In genomic region chrX:16039363-16039762, GRCh38 we compare ENCODE assay signal across 29 cellular contexts.
DNase-seq lines count a peak whose midpoint lies in the region; ATAC-seq and TF ChIP-seq lines count a peak whose summit lies in the region.
"Had no signal": no experiment of that assay in that cellular context is flagged by ENCODE, and none has a peak within 500 bp of the region (broad histone marks: within the 10 kb centered on the region; RNA-seq: fewer than 3 reads in every experiment).

No MANE protein-coding gene starts in this region.

- H3K9me3 Mint-ChIP-seq in activated naive CD8-positive, alpha-beta T cell treated with anti-CD3 and anti-CD28 coated beads for 36 hours = no peaks in the 10 kb centered on the region
- H3K9me3 Mint-ChIP-seq in activated naive CD8-positive, alpha-beta T cell treated with anti-CD3 and anti-CD28 coated beads, Interleukin-2, amount 50 U/mL, for 24 hours = no peaks in the 10 kb centered on the region
- H3K9me3 Mint-ChIP-seq in stimulated activated memory B cell treated with anti-CD40 and anti-IgM and Interleukin-4, amounts not matched to agents 10 μg/mL and 1 μg/mL and 100 μg/mL, for 72 hours = no peaks in the 10 kb centered on the region

- no peaks in the 10 kb centered on the region for H3K4me1 ChIP-seq in right atrium auricular region
- H3K4me1 ChIP-seq: breast epithelium, heart left ventricle, SJSA1 had no signal

- no peak overlapping the region for H3K4me3 Mint-ChIP-seq in activated naive CD8-positive, alpha-beta T cell treated with anti-CD3 and anti-CD28 coated beads for 36 hours
- no peak overlapping the region for H3K4me3 Mint-ChIP-seq in activated naive CD8-positive, alpha-beta T cell treated with anti-CD3 and anti-CD28 coated beads, Interleukin-2, amount 50 U/mL, for 24 hours
- H3K4me3 Mint-ChIP-seq in stimulated activated memory B cell treated with anti-CD40 and anti-IgM and Interleukin-4, amounts not matched to agents 10 μg/mL and 1 μg/mL and 100 μg/mL, for 72 hours = no peak overlapping the region
- H3K4me3 Mint-ChIP-seq: CD8-positive, alpha-beta memory T cell had no signal

- peak overlapping the region; percentile 78 for H3K27ac Mint-ChIP-seq in activated naive CD8-positive, alpha-beta T cell treated with anti-CD3 and anti-CD28 coated beads for 36 hours
- H3K27ac Mint-ChIP-seq in activated naive CD8-positive, alpha-beta T cell treated with anti-CD3 and anti-CD28 coated beads, Interleukin-2, amount 50 U/mL, for 24 hours = no peak overlapping the region
- H3K27ac Mint-ChIP-seq in stimulated activated memory B cell treated with anti-CD40 and anti-IgM and Interleukin-4, amounts not matched to agents 10 μg/mL and 1 μg/mL and 100 μg/mL, for 72 hours = peak overlapping the region; percentile 67
- H3K27ac Mint-ChIP-seq: CD8-positive, alpha-beta memory T cell had no signal

- no peak overlapping the region for H3K4me3 ChIP-seq in right atrium auricular region
- H3K4me3 ChIP-seq: breast epithelium, heart left ventricle, SJSA1 had no signal

- ATAC-seq in activated naive CD8-positive, alpha-beta T cell treated with anti-CD3 and anti-CD28 coated beads, Interleukin-2, amount 50 U/mL, for 24 hours = no peak
- ATAC-seq in GM19463 (IDR thresholded peaks at IDR 0.05; ENCODE audit: unreplicated experiment) (peak; percentile 41), HG02973 (IDR thresholded peaks at IDR 0.05; ENCODE audit: unreplicated experiment) (peak; percentile 80), omental fat pad (ENCODE audit: low FRiP score) (no peak)
- ATAC-seq in stimulated activated memory B cell treated with anti-CD40 and anti-IgM and Interleukin-4, amounts not matched to agents 10 μg/mL and 1 μg/mL and 100 μg/mL, for 72 hours = no peak
- ATAC-seq: heart left ventricle had no signal

- H3K27me3 ChIP-seq in right atrium auricular region = no peaks in the 10 kb centered on the region
- H3K27me3 ChIP-seq: SJSA1 had no signal

- no peak for DNase-seq in activated naive CD8-positive, alpha-beta T cell treated with anti-CD3 and anti-CD28 coated beads for 36 hours
- no peak for DNase-seq in activated naive CD8-positive, alpha-beta T cell treated with anti-CD3 and anti-CD28 coated beads, Interleukin-2, amount 50 U/mL, for 24 hours
- DNase-seq in T-helper 9 cell (no peak), omental fat pad (ENCODE audit: low spot score) (no peak), right atrium auricular region (ENCODE audit: low spot score) (no peak)
- DNase-seq: activated CD4-positive, alpha-beta T cell treated with anti-CD3 and anti-CD28 coated beads for 1 hour; activated CD8-positive, alpha-beta memory T cell treated with anti-CD3 and anti-CD28 coated beads for 24 hours; activated T-cell treated with anti-CD3 and anti-CD28 coated beads, Interleukin-2, amount 50 U/mL, for 1 hour; AML-193; amniotic stem cell; CD8-positive, alpha-beta memory T cell; effector memory CD4-positive, alpha-beta T cell; foreskin fibroblast; HCEC 1CT; heart left ventricle; Kasumi-1; mammary epithelial cell; MV-4-11; NCI-H2171 treated with DMSO at 0.1 percent for 48 hours; NCI-H526 treated with DMSO at 0.1 percent for 48 hours; nucleus accumbens; stimulated activated CD8-positive, alpha-beta memory T cell treated with anti-CD3 and anti-CD28 coated beads, Interleukin-4, amount 100 ng/mL, for 48 hours; substantia nigra had no signal

- TF ChIP-seq CTCF in omental fat pad (IDR thresholded peaks at IDR 0.05) (no peak), right atrium auricular region (IDR thresholded peaks at IDR 0.05) (no peak)

- peaks cover 7% of the 10 kb centered on the region for H3K27me3 Mint-ChIP-seq in activated naive CD8-positive, alpha-beta T cell treated with anti-CD3 and anti-CD28 coated beads for 36 hours
- H3K27me3 Mint-ChIP-seq in activated naive CD8-positive, alpha-beta T cell treated with anti-CD3 and anti-CD28 coated beads, Interleukin-2, amount 50 U/mL, for 24 hours = peaks cover 2% of the 10 kb centered on the region
- H3K27me3 Mint-ChIP-seq in stimulated activated memory B cell treated with anti-CD40 and anti-IgM and Interleukin-4, amounts not matched to agents 10 μg/mL and 1 μg/mL and 100 μg/mL, for 72 hours = no peaks in the 10 kb centered on the region

- H3K9me3 ChIP-seq in right atrium auricular region = peaks cover 0 to 6% of the 10 kb centered on the region in 2 donors
- H3K9me3 ChIP-seq: SJSA1 had no signal

- H3K36me3 ChIP-seq in right atrium auricular region = no peaks in the 10 kb centered on the region
- H3K36me3 ChIP-seq: breast epithelium, heart left ventricle, SJSA1 had no signal

- H3K27ac ChIP-seq in right atrium auricular region = no peak overlapping the region
- H3K27ac ChIP-seq: breast epithelium, heart left ventricle, HL-60, SJSA1 had no signal

- peaks cover 8% of the 10 kb centered on the region for H3K4me1 Mint-ChIP-seq in activated naive CD8-positive, alpha-beta T cell treated with anti-CD3 and anti-CD28 coated beads for 36 hours
- H3K4me1 Mint-ChIP-seq in activated naive CD8-positive, alpha-beta T cell treated with anti-CD3 and anti-CD28 coated beads, Interleukin-2, amount 50 U/mL, for 24 hours = peaks cover 4% of the 10 kb centered on the region
- H3K4me1 Mint-ChIP-seq in stimulated activated memory B cell treated with anti-CD40 and anti-IgM and Interleukin-4, amounts not matched to agents 10 μg/mL and 1 μg/mL and 100 μg/mL, for 72 hours = peaks cover 21% of the 10 kb centered on the region
- H3K4me1 Mint-ChIP-seq: CD8-positive, alpha-beta memory T cell had no signal

- H3K36me3 Mint-ChIP-seq in activated naive CD8-positive, alpha-beta T cell treated with anti-CD3 and anti-CD28 coated beads for 36 hours = no peaks in the 10 kb centered on the region
- H3K36me3 Mint-ChIP-seq in activated naive CD8-positive, alpha-beta T cell treated with anti-CD3 and anti-CD28 coated beads, Interleukin-2, amount 50 U/mL, for 24 hours (ENCODE audit: low read depth) = no peaks in the 10 kb centered on the region
- H3K36me3 Mint-ChIP-seq in stimulated activated memory B cell treated with anti-CD40 and anti-IgM and Interleukin-4, amounts not matched to agents 10 μg/mL and 1 μg/mL and 100 μg/mL, for 72 hours = no peaks in the 10 kb centered on the region
- H3K36me3 Mint-ChIP-seq: CD8-positive, alpha-beta memory T cell had no signal

Comparison
In these comparisons a context has a peak if more than half of its experiments do, and no peak if none do; other contexts are left out.
1. ATAC-seq: peak in GM19463 (single experiment) and HG02973 (single experiment); none in activated naive CD8-positive, alpha-beta T cell treated with anti-CD3 and anti-CD28 coated beads, Interleukin-2, amount 50 U/mL, for 24 hours (single experiment), stimulated activated memory B cell treated with anti-CD40 and anti-IgM and Interleukin-4, amounts not matched to agents 10 μg/mL and 1 μg/mL and 100 μg/mL, for 72 hours (single experiment) and omental fat pad (single experiment).